In genomic region chr22:19260194-19260593, GRCh38 we compare ENCODE assay signal across 12 cellular contexts. TPM values are rescaled to one million over a fixed set of nuclear protein-coding genes. Genes with fewer than 3 reads are reported as not detected.
DNase-seq lines count a peak whose midpoint lies in the region; ATAC-seq and TF ChIP-seq lines count a peak whose summit lies in the region.
"Had no signal": no experiment of that assay in that cellular context is flagged by ENCODE, and none has a peak within 500 bp of the region (broad histone marks: within the 10 kb centered on the region; RNA-seq: fewer than 3 reads in every experiment).

No MANE protein-coding gene starts in this region.

- H3K14ac ChIP-seq in mesenchymal stem cell (ENCODE audit: low read length in 2 of 2) = no peak overlapping the region

- peak overlapping the region; percentile 16 for H4K8ac ChIP-seq in mesenchymal stem cell (ENCODE audit: low read length)

- H3K23ac ChIP-seq in mesenchymal stem cell (ENCODE audit: low read length in 2 of 2) = no peak overlapping the region

- no peak overlapping the region for H3K4ac ChIP-seq in mesenchymal stem cell (ENCODE audit: low read depth in 1 of 2, low read length in 2 of 2)

- H3K4me2 ChIP-seq in mesenchymal stem cell (ENCODE audit: low read length, poor library complexity, severe bottlenecking) = no peak overlapping the region

- H3K36me3 Mint-ChIP-seq in activated T-helper 17 cell treated with anti-CD3 and anti-CD28 coated beads, Interleukin-2, amount 50 U/mL, for 72 hours (ENCODE audit: low read depth) = no peaks in the 10 kb centered on the region

- peaks cover 21% of the 10 kb centered on the region for H3K79me1 ChIP-seq in mesenchymal stem cell (replicated peaks; ENCODE audit: low read length, poor library complexity, severe bottlenecking)

- TF ChIP-seq CTCF in testis (IDR thresholded peaks at IDR 0.05) (no peak), psoas muscle (IDR thresholded peaks at IDR 0.05) (no peak)

- no peaks in the 10 kb centered on the region for H3K27me3 ChIP-seq in right cardiac atrium (ENCODE audit: control insufficient read depth, insufficient read depth)
- no peaks in the 10 kb centered on the region for H3K27me3 ChIP-seq in mesenchymal stem cell (ENCODE audit: control insufficient read depth in 1 of 2, insufficient read depth in 1 of 2, low read length in 2 of 2)
- no peaks in the 10 kb centered on the region for H3K27me3 ChIP-seq in testis
- H3K27me3 ChIP-seq in psoas muscle (ENCODE audit: insufficient read depth in 3 of 3, low read length in 2 of 3) = no peaks in the 10 kb centered on the region

- H2AFZ ChIP-seq in mesenchymal stem cell (ENCODE audit: low read depth, low read length) = no peak overlapping the region

- no peak for TF ChIP-seq POLR2A in testis (IDR thresholded peaks at IDR 0.05)

- H3K27ac ChIP-seq in right cardiac atrium (ENCODE audit: low read length) (peak overlapping the region; percentile 83), mesenchymal stem cell (ENCODE audit: low read length, poor library complexity, severe bottlenecking) (peak overlapping the region; percentile 56), testis (peak overlapping the region in 1 of 2 donors; percentile 29), psoas muscle (no peak overlapping the region)

- no peak overlapping the region for H2BK120ac ChIP-seq in mesenchymal stem cell (ENCODE audit: low read depth, low read length)

- H3K18ac ChIP-seq in mesenchymal stem cell (ENCODE audit: low read depth in 1 of 2, low read length in 2 of 2) = no peak overlapping the region

- no peaks in the 10 kb centered on the region for H3K27me3 Mint-ChIP-seq in activated T-helper 17 cell treated with anti-CD3 and anti-CD28 coated beads, Interleukin-2, amount 50 U/mL, for 72 hours

- H3K9me3 ChIP-seq in right cardiac atrium (ENCODE audit: control insufficient read depth, low read length) = no peaks in the 10 kb centered on the region
- H3K9me3 ChIP-seq in mesenchymal stem cell (ENCODE audit: control insufficient read depth, low read length) = no peaks in the 10 kb centered on the region
- H3K9me3 ChIP-seq in testis = no peaks in the 10 kb centered on the region
- H3K9me3 ChIP-seq in psoas muscle = no peaks in the 10 kb centered on the region

- intact Hi-C loops in right cardiac atrium (cut with DNase I) (no loop called here), Right ventricle myocardium superior (cut with DNase I) (no loop called here), testis (cut with DNase I; ENCODE audit: low total_unique reads) (no loop called here), psoas muscle (cut with DNase I) (no loop called here)

- no peak overlapping the region for H2BK12ac ChIP-seq in mesenchymal stem cell (ENCODE audit: low read length in 2 of 2)

- H3K4me1 Mint-ChIP-seq in activated T-helper 17 cell treated with anti-CD3 and anti-CD28 coated beads, Interleukin-2, amount 50 U/mL, for 72 hours = peaks cover 7% of the 10 kb centered on the region

- DNase-seq in right cardiac atrium (no peak), Right ventricle myocardium superior (no peak), mesenchymal stem cell (no peak), testis (no peak), psoas muscle (no peak)
- DNase-seq: aorta; GOT3; midbrain; stimulated activated CD8-positive, alpha-beta memory T cell treated with anti-CD3 and anti-CD28 coated beads, Interleukin-4, amount 100 ng/mL, for 48 hours had no signal

- peaks cover 8 to 14% of the 10 kb centered on the region in 2 experiments for H3K36me3 ChIP-seq in mesenchymal stem cell (ENCODE audit: control insufficient read depth in 1 of 2, insufficient read depth in 2 of 2, low read depth in 1 of 2, low read length in 2 of 2)
- no peaks in the 10 kb centered on the region for H3K36me3 ChIP-seq in testis (ENCODE audit: low read depth, missing control alignments)
- H3K36me3 ChIP-seq in psoas muscle (ENCODE audit: insufficient read depth in 1 of 2, low read depth in 1 of 2) = peaks cover 0 to 22% of the 10 kb centered on the region in 2 donors

- H3K9ac ChIP-seq in mesenchymal stem cell (ENCODE audit: low read length) = peak overlapping the region; percentile 85

- H3K4me1 ChIP-seq in right cardiac atrium (ENCODE audit: control insufficient read depth, insufficient read depth, low read length) (peaks cover 1% of the 10 kb centered on the region), mesenchymal stem cell (ENCODE audit: control insufficient read depth, insufficient read depth, low read depth, low read length) (no peaks in the 10 kb centered on the region), testis (no peaks in the 10 kb centered on the region), psoas muscle (peaks cover 12% of the 10 kb centered on the region)

- H2BK5ac ChIP-seq in mesenchymal stem cell (ENCODE audit: low read depth, low read length, poor library complexity, severe bottlenecking) = no peak overlapping the region

- 95% methylated on average over 6 of the region's 6 CpGs for WGBS in right cardiac atrium
- WGBS in mesenchymal stem cell = 96% methylated on average over 4 of the region's 6 CpGs
- 94 to 95% methylated on average over 6 of the region's 6 CpGs for WGBS in testis, 2 donors
- 86 to 94% (median 90%) methylated on average over 6 of the region's 6 CpGs for WGBS in psoas muscle, 3 donors

- no peak overlapping the region for H3K4me3 ChIP-seq in right cardiac atrium (ENCODE audit: low read length)
- H3K4me3 ChIP-seq in mesenchymal stem cell (ENCODE audit: insufficient read depth in 1 of 2, low read depth in 1 of 2, low read length in 2 of 2) = peak overlapping the region in 1 of 2 experiments; percentile 67
- H3K4me3 ChIP-seq in testis = no peak overlapping the region
- H3K4me3 ChIP-seq in psoas muscle = no peak overlapping the region

- no peak for ATAC-seq in right cardiac atrium
- ATAC-seq in Right ventricle myocardium superior (ENCODE audit: poor library complexity) = no peak
- no peak for ATAC-seq in activated T-helper 17 cell treated with anti-CD3 and anti-CD28 coated beads, Interleukin-2, amount 50 U/mL, for 72 hours (replicated peaks)
- no peak for ATAC-seq in HG03354 (IDR thresholded peaks at IDR 0.05; ENCODE audit: poor library complexity, severe bottlenecking, unreplicated experiment)
- ATAC-seq in GM21576 (IDR thresholded peaks at IDR 0.05; ENCODE audit: unreplicated experiment) = no peak
- ATAC-seq in psoas muscle = no peak

- H4K91ac ChIP-seq in mesenchymal stem cell (ENCODE audit: low read length) = no peak overlapping the region

- H3K4me3 Mint-ChIP-seq in activated T-helper 17 cell treated with anti-CD3 and anti-CD28 coated beads, Interleukin-2, amount 50 U/mL, for 72 hours = peak overlapping the region; percentile 41

- no peaks in the 10 kb centered on the region for H3K9me3 Mint-ChIP-seq in activated T-helper 17 cell treated with anti-CD3 and anti-CD28 coated beads, Interleukin-2, amount 50 U/mL, for 72 hours

- H2AK5ac ChIP-seq in mesenchymal stem cell (ENCODE audit: low read length, severe bottlenecking) = no peak overlapping the region

- no peak overlapping the region for H2BK15ac ChIP-seq in mesenchymal stem cell (ENCODE audit: low read depth, poor library complexity, severe bottlenecking)

- H3K27ac Mint-ChIP-seq in activated T-helper 17 cell treated with anti-CD3 and anti-CD28 coated beads, Interleukin-2, amount 50 U/mL, for 72 hours = no peak overlapping the region

RNA-seq across cellular contexts. Expression of gene CLTCL1, which starts 31.3 kb away (rescaled TPM):
- 10 to 100 TPM; 16.6 to 26.7 (median 21.7) TPM for total RNA-seq in right cardiac atrium
- polyA plus RNA-seq in right cardiac atrium = 19.7 TPM
- 9.6 TPM for total RNA-seq in Right ventricle myocardium superior
- total RNA-seq in activated T-helper 17 cell treated with anti-CD3 and anti-CD28 coated beads, Interleukin-2, amount 50 U/mL, for 72 hours = 1 to 10 TPM in 1 of 2 donors, under 1 TPM in 1; 0.86 to 2.0 TPM
- 3.2 TPM for polyA plus RNA-seq in mesenchymal stem cell (2013, experiment 1 of 2)
- 2.7 TPM for polyA plus RNA-seq in mesenchymal stem cell (2013, experiment 2 of 2)
- total RNA-seq in testis = 10 to 100 TPM; 46.6 to 54.4 TPM
- 107 TPM for polyA plus RNA-seq in testis (ENCODE audit: insufficient read depth, low read depth, low replicate concordance)
- 100 to 1,000 TPM in 3 of 4 donors, 10 to 100 TPM in 1; 92.6 to 253 (median 126) TPM for total RNA-seq in psoas muscle
- 10 to 100 TPM; 16.8 to 85.9 (median 78.5) TPM for polyA plus RNA-seq in psoas muscle
